27 cellular contexts compared by ENCODE assay signal in the genomic region with DNA sequence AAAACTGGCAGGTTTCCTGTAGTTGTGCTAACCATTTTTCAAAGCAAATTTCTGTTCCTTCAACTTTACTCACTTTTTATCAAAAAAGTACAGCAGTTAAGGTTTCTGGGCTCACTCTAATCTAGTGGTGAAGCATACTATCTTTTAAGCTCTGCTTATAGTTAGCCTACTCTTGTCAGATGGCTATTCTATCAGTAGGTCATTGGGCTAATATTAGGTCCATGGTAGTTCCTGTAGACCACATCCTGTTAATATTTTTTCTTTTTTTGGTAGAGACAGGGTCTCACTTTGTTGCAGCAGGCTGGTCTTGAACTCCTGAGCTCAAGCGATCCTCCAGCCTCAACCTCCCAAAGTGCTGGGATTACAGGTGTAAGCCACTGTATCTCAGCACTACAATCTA.
"Had no signal": no experiment of that assay in that cellular context is flagged by ENCODE, and none has a peak within 500 bp of the region (broad histone marks: within the 10 kb centered on the region; RNA-seq: fewer than 3 reads in every experiment).

No MANE protein-coding gene starts in this region.

- H3K27me3 ChIP-seq: esophagus squamous epithelium, gastrocnemius medialis, heart right ventricle, left lung had no signal

- H3K4me1 ChIP-seq: esophagus squamous epithelium, gastrocnemius medialis, left lung, lower lobe of right lung had no signal

- H3K4me3 ChIP-seq: esophagus squamous epithelium, gastrocnemius medialis, heart right ventricle, left lung, lower lobe of right lung, mucosa of descending colon had no signal

- H3K4me3 Mint-ChIP-seq: dendritic cell treated with granulocyte-macrophage colony-stimulating factor and Interleukin-4, amounts not matched to agents 40 ng/mL and 50 ng/mL, for 4 days; effector memory CD8-positive, alpha-beta T cell; endodermal cell; mesothelial cell of epicardium; naive B cell; naive thymus-derived CD8-positive, alpha-beta T cell had no signal

- H3K27ac ChIP-seq: epithelial cell of prostate, esophagus squamous epithelium, gastrocnemius medialis, heart right ventricle, left lung, lower lobe of right lung had no signal

- ATAC-seq: effector memory CD8-positive, alpha-beta T cell; esophagus mucosa; gastrocnemius medialis; heart right ventricle; left cardiac atrium; left lung; left ventricle myocardium superior; lower lobe of right lung; mucosa of descending colon; naive thymus-derived CD8-positive, alpha-beta T cell had no signal

- H3K27me3 Mint-ChIP-seq: dendritic cell treated with granulocyte-macrophage colony-stimulating factor and Interleukin-4, amounts not matched to agents 40 ng/mL and 50 ng/mL, for 4 days; effector memory CD8-positive, alpha-beta T cell; naive B cell; naive thymus-derived CD8-positive, alpha-beta T cell had no signal

- H3K9me3 Mint-ChIP-seq: dendritic cell treated with granulocyte-macrophage colony-stimulating factor and Interleukin-4, amounts not matched to agents 40 ng/mL and 50 ng/mL, for 4 days; effector memory CD8-positive, alpha-beta T cell; endodermal cell; mesothelial cell of epicardium; naive B cell; naive thymus-derived CD8-positive, alpha-beta T cell had no signal

- FAIRE-seq: endometrium, keratinocyte had no signal

- DNase-seq: cortex of kidney; effector CD8-positive, alpha-beta T cell; effector memory CD8-positive, alpha-beta T cell; endodermal cell; erythroblast; esophagus squamous epithelium; foreskin fibroblast; foreskin melanocyte; gastrocnemius medialis; glutamatergic neuron; head of caudate nucleus; heart right ventricle; hippocampal formation; left cardiac atrium; left lung; left ventricle myocardium superior; lower lobe of right lung; mesenchymal stem cell; mucosa of descending colon; naive B cell; naive thymus-derived CD8-positive, alpha-beta T cell had no signal

- H3K9me3 ChIP-seq: esophagus squamous epithelium, gastrocnemius medialis, heart right ventricle, left lung, lower lobe of right lung, mucosa of descending colon had no signal
